2 cellular contexts compared by ENCODE assay signal in genomic region chr1:37482796-37483744, GRCh38.
TF ChIP-seq lines count a peak whose summit lies in the region.

No MANE protein-coding gene starts in this region.

TF ChIP-seq in A549, 52 proteins besides CTCF, POLR2A, EP300 and RAD21:
- TF ChIP-seq SREBF2 (IDR thresholded peaks at IDR 0.05) (no peak), HDAC2 (IDR thresholded peaks at IDR 0.05) (no peak), ZFP36 (IDR thresholded peaks at IDR 0.05; ENCODE audit: borderline replicate concordance, partially characterized antibody) (no peak), CHD4 (IDR thresholded peaks at IDR 0.05; ENCODE audit: borderline replicate concordance) (no peak), RARB (CRISPR knock-in tag; IDR thresholded peaks at IDR 0.05) (no peak), USF2 (IDR thresholded peaks at IDR 0.05) (no peak), ZNF302 (CRISPR knock-in tag; IDR thresholded peaks at IDR 0.05) (no peak), ZSCAN20 (CRISPR knock-in tag; IDR thresholded peaks at IDR 0.05) (no peak), NR3C1 (IDR thresholded peaks at IDR 0.05) (no peak), ELK1 (IDR thresholded peaks at IDR 0.05; ENCODE audit: low read depth, low read length) (no peak), E2F6 (IDR thresholded peaks at IDR 0.05; ENCODE audit: borderline replicate concordance, low read depth) (no peak), JUN (IDR thresholded peaks at IDR 0.05) (no peak), EHF (CRISPR knock-in tag; IDR thresholded peaks at IDR 0.05) (no peak), CEBPB (IDR thresholded peaks at IDR 0.05) (no peak), REST (IDR thresholded peaks at IDR 0.05) (no peak), HOXA7 (CRISPR knock-in tag; IDR thresholded peaks at IDR 0.05) (no peak), PHF8 (IDR thresholded peaks at IDR 0.05; ENCODE audit: borderline replicate concordance, low read depth) (no peak), MYC (IDR thresholded peaks at IDR 0.05; ENCODE audit: borderline replicate concordance, low read length) (no peak)

TF ChIP-seq in GM12878, 131 proteins besides CTCF, POLR2A, EP300 and RAD21:
- TF ChIP-seq CBX3 (IDR thresholded peaks at IDR 0.05; ENCODE audit: borderline replicate concordance, low read depth) (no peak), TCF3 (IDR thresholded peaks at IDR 0.05; ENCODE audit: borderline replicate concordance, insufficient read depth, low read depth, low read length) (no peak), SMARCA5 (IDR thresholded peaks at IDR 0.05) (no peak), POLR2AphosphoS5 (IDR thresholded peaks at IDR 0.05; ENCODE audit: low read length) (peak; percentile 35), ZNF274 (IDR thresholded peaks at IDR 0.05; ENCODE audit: insufficient read depth, insufficient read length) (no peak), POLR2AphosphoS2 (IDR thresholded peaks at IDR 0.05; ENCODE audit: low read depth, low read length) (peak; percentile 24; the same call in 1 of the 2 replicates), FOS (IDR thresholded peaks at IDR 0.05; ENCODE audit: borderline replicate concordance, extremely low read depth, insufficient read length) (no peak), GABPA (IDR thresholded peaks at IDR 0.05; ENCODE audit: low read depth) (no peak)
